23 cellular contexts compared by ENCODE assay signal in genomic region chr13:48909088-48909389, GRCh38.
A peak's percentile ranks its signal among the peaks of the same experiment; 100 is the strongest.
DNase-seq lines count a peak whose midpoint lies in the region; ATAC-seq, FAIRE-seq and TF ChIP-seq lines count a peak whose summit lies in the region.
"Had no signal": no experiment of that assay in that cellular context is flagged by ENCODE, and none has a peak within 500 bp of the region (broad histone marks: within the 10 kb centered on the region; RNA-seq: fewer than 3 reads in every experiment).

No MANE protein-coding gene starts in this region.

- no peak overlapping the region for H3K27ac ChIP-seq in GM23338 (ENCODE audit: low read depth)
- H3K27ac ChIP-seq in keratinocyte (ENCODE audit: control insufficient read depth, insufficient read depth, low read length): no peak overlapping the region
- no peak overlapping the region for H3K27ac ChIP-seq in thoracic aorta
- H3K27ac ChIP-seq: cardiac muscle cell, KMS-11, WERI-Rb-1 had no signal

- ATAC-seq in GM23338 (no peak), SK-N-SH treated with all-trans-retinoic acid at 6 μM for 48 hours (peak; percentile 91), thoracic aorta (ENCODE audit: insufficient number of reproducible peaks, low FRiP score, low read depth) (no peak)
- ATAC-seq: CD8-positive, alpha-beta T cell; naive thymus-derived CD4-positive, alpha-beta T cell; stimulated activated naive CD8-positive, alpha-beta T cell treated with anti-CD3 and anti-CD28 coated beads, Interleukin-15, amount 100 ng/mL, for 72 hours had no signal

- H3K36me3 Mint-ChIP-seq in GM23338 (ENCODE audit: low read depth): no peaks in the 10 kb centered on the region
- H3K36me3 Mint-ChIP-seq: CD8-positive, alpha-beta T cell; memory B cell; naive thymus-derived CD4-positive, alpha-beta T cell had no signal

- no peak overlapping the region for H3K27ac Mint-ChIP-seq in GM23338
- H3K27ac Mint-ChIP-seq: activated CD4-positive, alpha-beta T cell treated with anti-CD3 and anti-CD28 coated beads, Interleukin-2, amount 10 ng/mL, durations not matched to agents 24 days and 14 days; CD8-positive, alpha-beta T cell; memory B cell; naive thymus-derived CD4-positive, alpha-beta T cell; stimulated activated naive CD8-positive, alpha-beta T cell treated with anti-CD3 and anti-CD28 coated beads, Interleukin-15, amount 100 ng/mL, for 72 hours; T-helper 2 cell treated with Interferon-gamma antibody and Interleukin-4, amounts not matched to agents 5 μg/mL and 100 μg/mL, for 36 hours had no signal

- peaks cover 5% of the 10 kb centered on the region; the same call in 1 of the 2 replicates for H3K4me1 ChIP-seq in GM23338 (ENCODE audit: insufficient read depth)
- H3K4me1 ChIP-seq in keratinocyte (ENCODE audit: control insufficient read depth, extremely low read depth, insufficient read depth, low read length): peaks cover 9% of the 10 kb centered on the region
- H3K4me1 ChIP-seq in thoracic aorta (ENCODE audit: control insufficient read depth in 1 of 2, low read depth in 2 of 2): peaks cover 0 to 13% of the 10 kb centered on the region in 2 donors

- no peaks in the 10 kb centered on the region for H3K27me3 Mint-ChIP-seq in GM23338 (ENCODE audit: insufficient read depth, low read depth, poor library complexity)

- DNase-seq in GM23338 (ENCODE audit: low spot score): no peak
- no peak for DNase-seq in keratinocyte (ENCODE audit: low read depth, low spot score)
- no peak for DNase-seq in thoracic aorta (ENCODE audit: low spot score)
- DNase-seq in hypothalamus (lab: John Stamatoyannopoulos, UW): no peak
- no peak for DNase-seq in NCI-H1930 (lab: John Stamatoyannopoulos, UW)
- no peak for DNase-seq in T-helper 9 cell
- DNase-seq: activated CD4-positive, alpha-beta T cell treated with anti-CD3 and anti-CD28 coated beads, Interleukin-2, amount 10 ng/mL, durations not matched to agents 24 days and 14 days; activated naive CD4-positive, alpha-beta T cell; activated T-cell treated with anti-CD3 and anti-CD28 coated beads, Interleukin-2, amount 50 U/mL, for 48 hours; CD8-positive, alpha-beta T cell; islet precursor cell; MV-4-11; naive thymus-derived CD4-positive, alpha-beta T cell; NCI-H2171 treated with DMSO at 0.1 percent for 48 hours; NCI-H526; stimulated activated naive CD8-positive, alpha-beta T cell treated with anti-CD3 and anti-CD28 coated beads, Interleukin-15, amount 100 ng/mL, for 72 hours; trophoblast cell; WERI-Rb-1 had no signal

- H3K4me3 Mint-ChIP-seq in GM23338: no peak overlapping the region
- H3K4me3 Mint-ChIP-seq: activated CD4-positive, alpha-beta T cell treated with anti-CD3 and anti-CD28 coated beads, Interleukin-2, amount 10 ng/mL, durations not matched to agents 24 days and 14 days; CD8-positive, alpha-beta T cell; memory B cell; naive thymus-derived CD4-positive, alpha-beta T cell; stimulated activated naive CD8-positive, alpha-beta T cell treated with anti-CD3 and anti-CD28 coated beads, Interleukin-15, amount 100 ng/mL, for 72 hours; T-helper 2 cell treated with Interferon-gamma antibody and Interleukin-4, amounts not matched to agents 5 μg/mL and 100 μg/mL, for 36 hours had no signal

- no peak for TF ChIP-seq CTCF in GM23338 (conservative IDR thresholded peaks at IDR 0.05; ENCODE audit: low read depth in 2 of 2)
- TF ChIP-seq CTCF in keratinocyte (optimal IDR thresholded peaks at IDR 0.05 in 1 of 3, IDR thresholded peaks at IDR 0.05 in 1 of 3, conservative IDR thresholded peaks at IDR 0.05 in 1 of 3; ENCODE audit: extremely low read depth in 1 of 3, insufficient read depth in 2 of 3, low read length in 3 of 3): no peak
- no peak for TF ChIP-seq CTCF in thoracic aorta (IDR thresholded peaks at IDR 0.05)

- no peak overlapping the region for H3K9ac ChIP-seq in keratinocyte (ENCODE audit: control insufficient read depth, extremely low read depth, insufficient read depth, low read length)
- H3K9ac ChIP-seq: KMS-11 had no signal

- no peaks in the 10 kb centered on the region for H3K9me3 Mint-ChIP-seq in GM23338
- H3K9me3 Mint-ChIP-seq: activated CD4-positive, alpha-beta T cell treated with anti-CD3 and anti-CD28 coated beads, Interleukin-2, amount 10 ng/mL, durations not matched to agents 24 days and 14 days; CD8-positive, alpha-beta T cell; memory B cell; T-helper 2 cell treated with Interferon-gamma antibody and Interleukin-4, amounts not matched to agents 5 μg/mL and 100 μg/mL, for 36 hours had no signal

- no peaks in the 10 kb centered on the region for H3K79me2 ChIP-seq in GM23338 (replicated peaks; ENCODE audit: insufficient read depth)
- H3K79me2 ChIP-seq in keratinocyte (ENCODE audit: control insufficient read depth, insufficient read depth, low read length): no peaks in the 10 kb centered on the region

- H3F3A ChIP-seq in GM23338 (replicated peaks; ENCODE audit: low read depth): no peaks in the 10 kb centered on the region

- peaks cover 18% of the 10 kb centered on the region for H3K9me2 ChIP-seq in GM23338 (ENCODE audit: insufficient read depth)

- H4K20me1 ChIP-seq in GM23338 (replicated peaks; ENCODE audit: insufficient read depth) (no peaks in the 10 kb centered on the region), keratinocyte (ENCODE audit: control insufficient read depth, extremely low read depth, insufficient read depth, low read length) (no peaks in the 10 kb centered on the region)

- H3K4me2 ChIP-seq in GM23338 (no peak overlapping the region), keratinocyte (ENCODE audit: control insufficient read depth, extremely low read depth, insufficient read depth, low read depth, low read length) (peak overlapping the region; percentile 41)
- H3K4me2 ChIP-seq: KMS-11 had no signal

- H3K4me1 Mint-ChIP-seq in GM23338: peaks cover 13% of the 10 kb centered on the region; the same call in 2 of the 3 replicates
- H3K4me1 Mint-ChIP-seq: memory B cell; stimulated activated naive CD8-positive, alpha-beta T cell treated with anti-CD3 and anti-CD28 coated beads, Interleukin-15, amount 100 ng/mL, for 72 hours had no signal

- dilution Hi-C loops in keratinocyte (cut with MboI; ENCODE audit: extremely low pct_ligation_motif_present, low sequenced_read_pairs): no loop called here

- no peaks in the 10 kb centered on the region for H3K9me1 ChIP-seq in keratinocyte (ENCODE audit: control insufficient read depth, extremely low read depth, insufficient read depth, low read length)

- H3K36me3 ChIP-seq in GM23338 (ENCODE audit: insufficient read depth): no peaks in the 10 kb centered on the region
- H3K36me3 ChIP-seq in keratinocyte (ENCODE audit: control insufficient read depth in 2 of 2, extremely low read depth in 1 of 2, insufficient read depth in 2 of 2, low read length in 2 of 2): no peaks in the 10 kb centered on the region
- no peaks in the 10 kb centered on the region for H3K36me3 ChIP-seq in thoracic aorta
- H3K36me3 ChIP-seq: cardiac muscle cell, WERI-Rb-1 had no signal

- H3K27me3 ChIP-seq in GM23338 (ENCODE audit: insufficient read depth) (no peaks in the 10 kb centered on the region), keratinocyte (ENCODE audit: control insufficient read depth, extremely low read depth, insufficient read depth, low read length) (no peaks in the 10 kb centered on the region), thoracic aorta (replicated peaks; ENCODE audit: insufficient read depth) (no peaks in the 10 kb centered on the region)

- no peak overlapping the region for H3K4me3 ChIP-seq in GM23338
- no peak overlapping the region for H3K4me3 ChIP-seq in keratinocyte (ENCODE audit: control insufficient read depth in 2 of 3, extremely low read depth in 1 of 3, insufficient read depth in 2 of 3, low read depth in 1 of 3, low read length in 3 of 3)
- peak overlapping the region; percentile 9 for H3K4me3 ChIP-seq in thoracic aorta
- H3K4me3 ChIP-seq: cardiac muscle cell had no signal

- FAIRE-seq in keratinocyte (lab: Jason Lieb, UNC): peak; percentile 46

- no peaks in the 10 kb centered on the region for H3K9me3 ChIP-seq in keratinocyte (ENCODE audit: control insufficient read depth, low read depth, low read length)
- no peaks in the 10 kb centered on the region for H3K9me3 ChIP-seq in thoracic aorta

- H2AFZ ChIP-seq in GM23338: peak overlapping the region; percentile 90
- no peak overlapping the region for H2AFZ ChIP-seq in keratinocyte (ENCODE audit: control insufficient read depth, low read length)

TF ChIP-seq in GM23338, 12 proteins besides CTCF, POLR2A, EP300 and RAD21:
- TF ChIP-seq STAT1 (IDR thresholded peaks at IDR 0.05; ENCODE audit: unreplicated experiment) (no peak), JUNB (IDR thresholded peaks at IDR 0.05; ENCODE audit: unreplicated experiment) (no peak), NANOG (IDR thresholded peaks at IDR 0.05; ENCODE audit: borderline replicate concordance) (no peak)

TF ChIP-seq in SK-N-SH treated with all-trans-retinoic acid at 6 μM for 48 hours, 23 proteins besides CTCF, POLR2A, EP300 and RAD21:
- TF ChIP-seq TOX (CRISPR knock-in tag; IDR thresholded peaks at IDR 0.05; ENCODE audit: borderline replicate concordance) (no peak), ARNTL (CRISPR knock-in tag; IDR thresholded peaks at IDR 0.05; ENCODE audit: borderline replicate concordance, low read depth) (no peak), BACH2 (CRISPR knock-in tag; IDR thresholded peaks at IDR 0.05; ENCODE audit: borderline replicate concordance) (no peak), SNAI2 (CRISPR knock-in tag; IDR thresholded peaks at IDR 0.05) (no peak), ZNF70 (CRISPR knock-in tag; IDR thresholded peaks at IDR 0.05) (no peak), CSDC2 (CRISPR knock-in tag; IDR thresholded peaks at IDR 0.05) (no peak)
TF ChIP-seq in SK-N-SH treated with all-trans-retinoic acid at 6 μM for 48 hours: peak in this region for 0.
